In the genomic region with DNA sequence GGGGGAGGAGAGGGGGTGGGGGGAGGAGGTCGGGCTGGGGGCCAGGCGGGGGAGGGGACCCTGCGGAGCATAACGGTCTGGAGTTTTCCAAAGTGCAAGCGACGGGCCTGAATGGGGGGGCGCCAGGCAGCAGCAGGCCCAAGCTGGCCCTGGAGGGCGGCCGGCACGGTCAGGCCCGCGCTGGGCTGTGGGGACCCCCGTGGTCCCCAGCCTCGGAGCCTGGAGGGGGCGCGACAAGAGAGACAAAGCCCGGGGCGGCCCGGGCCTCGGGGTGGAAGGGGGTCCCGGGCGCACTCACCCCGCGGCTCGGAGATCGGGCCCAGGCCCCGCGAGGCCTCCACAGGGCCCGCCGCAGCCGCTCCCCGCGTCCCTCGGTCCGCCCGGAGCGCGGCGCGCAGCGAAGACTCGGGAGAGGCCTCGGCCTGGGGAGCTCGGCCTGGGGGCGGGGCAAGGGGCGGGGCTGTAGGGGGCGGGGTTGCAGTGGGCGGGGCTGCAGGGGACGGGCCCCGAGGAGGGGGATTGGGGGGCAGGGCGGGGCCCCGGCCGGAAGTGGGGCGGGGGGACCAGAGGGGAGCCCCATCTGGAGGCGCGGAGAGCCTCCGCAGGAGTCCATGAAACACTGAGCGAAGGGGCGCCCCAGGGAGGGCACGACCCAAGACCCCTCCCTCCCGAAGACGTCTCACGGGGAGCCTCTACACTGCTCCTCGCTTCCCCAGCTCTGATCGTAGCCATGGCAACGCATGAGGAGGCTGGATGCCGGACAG, we compare ENCODE assay signal across 8 cellular contexts. TPM values are rescaled to one million over a fixed set of nuclear protein-coding genes. Genes with fewer than 3 reads are reported as not detected.
DNase-seq lines count a peak whose midpoint lies in the region; ATAC-seq and TF ChIP-seq lines count a peak whose summit lies in the region.

No MANE protein-coding gene starts in this region.

- peak overlapping the region; percentile 48; the same call in 1 of the 2 replicates for H3K27ac ChIP-seq in HUES6 (ENCODE audit: low read depth, low read length)

- no peaks in the 10 kb centered on the region for H3K27me3 Mint-ChIP-seq in Calu3 (ENCODE audit: unreplicated experiment)
- no peaks in the 10 kb centered on the region for H3K27me3 Mint-ChIP-seq in WTC11 (ENCODE audit: low read depth)

- peak; percentile 51 for DNase-seq in Calu3
- peak; percentile 78 for DNase-seq in WTC11 (ENCODE audit: low spot score)
- DNase-seq in cerebellum (ENCODE audit: low spot score): peak; percentile 80
- DNase-seq in kidney tubule cell (ENCODE audit: low spot score): peak; percentile 53
- DNase-seq in stimulated activated CD4-positive, alpha-beta T cell treated with anti-CD3 and anti-CD28 coated beads, Interleukin-15, amount 100 ng/mL, for 48 hours (ENCODE audit: low read depth in 2 of 2): peak; percentile 14 to 29
- no peak for DNase-seq in Kasumi-1 (lab: John Stamatoyannopoulos, UW)

- TF ChIP-seq CTCF in Calu3 (IDR thresholded peaks at IDR 0.05; ENCODE audit: unreplicated experiment) (no peak), WTC11 (IDR thresholded peaks at IDR 0.05) (no peak)

- POLR2A ChIA-PET in WTC11 (lab: Charles Lee): interaction anchor here (0.5 to 1.3 kb wide), 4 partner anchors 9 to 153 kb away, joined by 3 to 12 read pairs (median 4); a partner anchor contains a TSS

- H3K4me3 ChIP-seq in HUES6 (ENCODE audit: low read depth, low read length): peak overlapping the region; percentile 79

- peaks cover 6% of the 10 kb centered on the region for H3K36me3 Mint-ChIP-seq in Calu3 (ENCODE audit: insufficient read depth, unreplicated experiment)
- H3K36me3 Mint-ChIP-seq in WTC11: no peaks in the 10 kb centered on the region

- peaks cover 28% of the 10 kb centered on the region for H3K4me1 ChIP-seq in HUES6 (ENCODE audit: control insufficient read depth, insufficient read depth, low read length)

- intact Hi-C loops in Calu3 (cut with micrococcal nuclease; ENCODE audit: unreplicated experiment): no loop called here

- H3K36me3 ChIP-seq in HUES6 (ENCODE audit: control insufficient read depth, insufficient read depth, low read length): no peaks in the 10 kb centered on the region

- H3K9me3 Mint-ChIP-seq in Calu3 (ENCODE audit: low read depth, unreplicated experiment): no peaks in the 10 kb centered on the region
- H3K9me3 Mint-ChIP-seq in WTC11: no peaks in the 10 kb centered on the region

- H3K9me3 ChIP-seq in HUES6 (ENCODE audit: control insufficient read depth, insufficient read depth, low read depth, low read length): no peaks in the 10 kb centered on the region

- peak overlapping the region; percentile 44 for H3K4me3 Mint-ChIP-seq in Calu3 (ENCODE audit: low read depth, unreplicated experiment)
- peak overlapping the region; percentile 79 for H3K4me3 Mint-ChIP-seq in WTC11

- H3K27me3 ChIP-seq in HUES6 (ENCODE audit: control insufficient read depth, insufficient read depth, low read length): no peaks in the 10 kb centered on the region

- H3K27ac Mint-ChIP-seq in Calu3 (ENCODE audit: unreplicated experiment): no peak overlapping the region
- no peak overlapping the region for H3K27ac Mint-ChIP-seq in WTC11

- H3K9ac ChIP-seq in HUES6 (ENCODE audit: low read length): peak overlapping the region; percentile 68

- peak; percentile 71 for ATAC-seq in WTC11
- ATAC-seq in HG03045 (IDR thresholded peaks at IDR 0.05; ENCODE audit: unreplicated experiment): no peak

- H3K4me1 Mint-ChIP-seq in Calu3 (ENCODE audit: low read depth, unreplicated experiment) (peaks cover 19% of the 10 kb centered on the region), WTC11 (peaks cover 22% of the 10 kb centered on the region)

- BruUV-seq in Calu3 (replicated peaks; lab: Mats Ljungman, UMichigan): no TSS peak

- CTCF ChIA-PET in Calu3 (lab: Charles Lee) (interaction anchor here (0.7 to 1.2 kb wide), 2 partner anchors 21 to 42 kb away, joined by 3 to 4 read pairs; no protein-coding TSS in a partner anchor), WTC11 (lab: Charles Lee) (interaction anchor here (0.5 to 2.1 kb wide), 21 partner anchors 11 to 725 kb away, joined by 3 to 9 read pairs (median 3); no protein-coding TSS in a partner anchor)

TF ChIP-seq in WTC11, 78 proteins besides CTCF, POLR2A, EP300 and RAD21 (continues in another document):
- TF ChIP-seq ZNF138 (CRISPR knock-in tag; conservative IDR thresholded peaks at IDR 0.05): no peak
- TF ChIP-seq, protein P1, sequence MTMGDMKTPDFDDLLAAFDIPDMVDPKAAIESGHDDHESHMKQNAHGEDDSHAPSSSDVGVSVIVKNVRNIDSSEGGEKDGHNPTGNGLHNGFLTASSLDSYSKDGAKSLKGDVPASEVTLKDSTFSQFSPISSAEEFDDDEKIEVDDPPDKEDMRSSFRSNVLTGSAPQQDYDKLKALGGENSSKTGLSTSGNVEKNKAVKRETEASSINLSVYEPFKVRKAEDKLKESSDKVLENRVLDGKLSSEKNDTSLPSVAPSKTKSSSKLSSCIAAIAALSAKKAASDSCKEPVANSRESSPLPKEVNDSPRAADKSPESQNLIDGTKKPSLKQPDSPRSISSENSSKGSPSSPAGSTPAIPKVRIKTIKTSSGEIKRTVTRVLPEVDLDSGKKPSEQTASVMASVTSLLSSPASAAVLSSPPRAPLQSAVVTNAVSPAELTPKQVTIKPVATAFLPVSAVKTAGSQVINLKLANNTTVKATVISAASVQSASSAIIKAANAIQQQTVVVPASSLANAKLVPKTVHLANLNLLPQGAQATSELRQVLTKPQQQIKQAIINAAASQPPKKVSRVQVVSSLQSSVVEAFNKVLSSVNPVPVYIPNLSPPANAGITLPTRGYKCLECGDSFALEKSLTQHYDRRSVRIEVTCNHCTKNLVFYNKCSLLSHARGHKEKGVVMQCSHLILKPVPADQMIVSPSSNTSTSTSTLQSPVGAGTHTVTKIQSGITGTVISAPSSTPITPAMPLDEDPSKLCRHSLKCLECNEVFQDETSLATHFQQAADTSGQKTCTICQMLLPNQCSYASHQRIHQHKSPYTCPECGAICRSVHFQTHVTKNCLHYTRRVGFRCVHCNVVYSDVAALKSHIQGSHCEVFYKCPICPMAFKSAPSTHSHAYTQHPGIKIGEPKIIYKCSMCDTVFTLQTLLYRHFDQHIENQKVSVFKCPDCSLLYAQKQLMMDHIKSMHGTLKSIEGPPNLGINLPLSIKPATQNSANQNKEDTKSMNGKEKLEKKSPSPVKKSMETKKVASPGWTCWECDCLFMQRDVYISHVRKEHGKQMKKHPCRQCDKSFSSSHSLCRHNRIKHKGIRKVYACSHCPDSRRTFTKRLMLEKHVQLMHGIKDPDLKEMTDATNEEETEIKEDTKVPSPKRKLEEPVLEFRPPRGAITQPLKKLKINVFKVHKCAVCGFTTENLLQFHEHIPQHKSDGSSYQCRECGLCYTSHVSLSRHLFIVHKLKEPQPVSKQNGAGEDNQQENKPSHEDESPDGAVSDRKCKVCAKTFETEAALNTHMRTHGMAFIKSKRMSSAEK (CRISPR knock-in tag; IDR thresholded peaks at IDR 0.05; ENCODE audit: borderline replicate concordance): no peak
- TF ChIP-seq, protein P2, sequence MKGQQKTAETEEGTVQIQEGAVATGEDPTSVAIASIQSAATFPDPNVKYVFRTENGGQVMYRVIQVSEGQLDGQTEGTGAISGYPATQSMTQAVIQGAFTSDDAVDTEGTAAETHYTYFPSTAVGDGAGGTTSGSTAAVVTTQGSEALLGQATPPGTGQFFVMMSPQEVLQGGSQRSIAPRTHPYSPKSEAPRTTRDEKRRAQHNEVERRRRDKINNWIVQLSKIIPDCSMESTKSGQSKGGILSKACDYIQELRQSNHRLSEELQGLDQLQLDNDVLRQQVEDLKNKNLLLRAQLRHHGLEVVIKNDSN (CRISPR knock-in tag; IDR thresholded peaks at IDR 0.05): no peak
- TF ChIP-seq FOXK1 (CRISPR knock-in tag; IDR thresholded peaks at IDR 0.05): no peak
- no peak for TF ChIP-seq NR2C2 (CRISPR knock-in tag; IDR thresholded peaks at IDR 0.05)
- TF ChIP-seq, protein P3, sequence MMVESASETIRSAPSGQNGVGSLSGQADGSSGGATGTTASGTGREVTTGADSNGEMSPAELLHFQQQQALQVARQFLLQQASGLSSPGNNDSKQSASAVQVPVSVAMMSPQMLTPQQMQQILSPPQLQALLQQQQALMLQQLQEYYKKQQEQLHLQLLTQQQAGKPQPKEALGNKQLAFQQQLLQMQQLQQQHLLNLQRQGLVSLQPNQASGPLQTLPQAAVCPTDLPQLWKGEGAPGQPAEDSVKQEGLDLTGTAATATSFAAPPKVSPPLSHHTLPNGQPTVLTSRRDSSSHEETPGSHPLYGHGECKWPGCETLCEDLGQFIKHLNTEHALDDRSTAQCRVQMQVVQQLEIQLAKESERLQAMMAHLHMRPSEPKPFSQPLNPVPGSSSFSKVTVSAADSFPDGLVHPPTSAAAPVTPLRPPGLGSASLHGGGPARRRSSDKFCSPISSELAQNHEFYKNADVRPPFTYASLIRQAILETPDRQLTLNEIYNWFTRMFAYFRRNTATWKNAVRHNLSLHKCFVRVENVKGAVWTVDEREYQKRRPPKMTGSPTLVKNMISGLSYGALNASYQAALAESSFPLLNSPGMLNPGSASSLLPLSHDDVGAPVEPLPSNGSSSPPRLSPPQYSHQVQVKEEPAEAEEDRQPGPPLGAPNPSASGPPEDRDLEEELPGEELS (CRISPR knock-in tag; IDR thresholded peaks at IDR 0.05): no peak
- no peak for TF ChIP-seq IRF2 (CRISPR knock-in tag; IDR thresholded peaks at IDR 0.05; ENCODE audit: borderline replicate concordance, low read depth)
- TF ChIP-seq, protein P4, sequence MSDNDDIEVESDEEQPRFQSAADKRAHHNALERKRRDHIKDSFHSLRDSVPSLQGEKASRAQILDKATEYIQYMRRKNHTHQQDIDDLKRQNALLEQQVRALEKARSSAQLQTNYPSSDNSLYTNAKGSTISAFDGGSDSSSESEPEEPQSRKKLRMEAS (CRISPR knock-in tag; IDR thresholded peaks at IDR 0.05): no peak
- TF ChIP-seq, protein P5, sequence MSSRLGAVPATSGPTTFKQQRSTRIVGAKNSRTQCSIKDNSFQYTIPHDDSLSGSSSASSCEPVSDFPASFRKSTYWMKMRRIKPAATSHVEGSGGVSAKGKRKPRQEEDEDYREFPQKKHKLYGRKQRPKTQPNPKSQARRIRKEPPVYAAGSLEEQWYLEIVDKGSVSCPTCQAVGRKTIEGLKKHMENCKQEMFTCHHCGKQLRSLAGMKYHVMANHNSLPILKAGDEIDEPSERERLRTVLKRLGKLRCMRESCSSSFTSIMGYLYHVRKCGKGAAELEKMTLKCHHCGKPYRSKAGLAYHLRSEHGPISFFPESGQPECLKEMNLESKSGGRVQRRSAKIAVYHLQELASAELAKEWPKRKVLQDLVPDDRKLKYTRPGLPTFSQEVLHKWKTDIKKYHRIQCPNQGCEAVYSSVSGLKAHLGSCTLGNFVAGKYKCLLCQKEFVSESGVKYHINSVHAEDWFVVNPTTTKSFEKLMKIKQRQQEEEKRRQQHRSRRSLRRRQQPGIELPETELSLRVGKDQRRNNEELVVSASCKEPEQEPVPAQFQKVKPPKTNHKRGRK (CRISPR knock-in tag; IDR thresholded peaks at IDR 0.05; ENCODE audit: borderline replicate concordance): no peak
- TF ChIP-seq CREM (CRISPR knock-in tag; IDR thresholded peaks at IDR 0.05): no peak

RNA-seq across cellular contexts. Expression of a gene that starts 47.6 kb away (rescaled TPM):
- total RNA-seq in Calu3 (2022): 91.4 and 93.0 TPM in 2 replicates
- 201 to 253 TPM (median 244 TPM) in 3 replicates for total RNA-seq in WTC11 (2021)
- total RNA-seq in cerebellum: 207 TPM

Comparison
In these comparisons a context has a peak if more than half of its experiments do, and no peak if none do; other contexts are left out.
1. DNase-seq: peak in Calu3 (single experiment), WTC11 (single experiment), cerebellum (single experiment), kidney tubule cell (single experiment) and stimulated activated CD4-positive, alpha-beta T cell treated with anti-CD3 and anti-CD28 coated beads, Interleukin-15, amount 100 ng/mL, for 48 hours (2 of 2); none in Kasumi-1 (0 of 2).